18 cellular contexts compared by ENCODE assay signal in the genomic region with DNA sequence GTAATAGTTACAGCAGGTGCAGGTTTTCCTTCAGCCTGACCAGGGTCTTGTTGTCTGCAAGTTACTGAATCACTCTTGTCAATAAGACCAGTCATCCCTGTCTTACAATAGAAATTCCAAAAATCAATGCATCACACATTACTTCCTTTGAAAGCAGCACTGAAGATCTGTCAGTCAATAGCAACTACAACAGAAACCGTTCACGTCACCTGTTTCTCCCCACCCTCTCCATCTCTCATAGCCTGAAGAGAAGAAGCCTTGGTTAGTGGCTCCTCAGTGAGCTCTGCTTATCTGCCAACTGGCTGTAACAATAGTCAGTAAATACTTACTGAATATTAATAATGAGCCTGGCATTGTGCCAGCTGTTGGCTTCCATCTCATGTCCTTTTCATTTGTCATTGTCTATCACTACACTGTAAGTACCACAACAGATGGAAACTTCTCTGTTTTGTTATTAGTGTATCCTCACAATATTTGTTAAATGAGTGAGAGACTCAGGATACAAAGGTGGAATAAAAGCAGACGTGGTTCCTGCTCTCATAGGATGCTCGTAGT.
A peak's percentile ranks its signal among the peaks of the same experiment; 100 is the strongest.
DNase-seq lines count a peak whose midpoint lies in the region; ATAC-seq and TF ChIP-seq lines count a peak whose summit lies in the region.
"Had no signal": no experiment of that assay in that cellular context is flagged by ENCODE, and none has a peak within 500 bp of the region (broad histone marks: within the 10 kb centered on the region; RNA-seq: fewer than 3 reads in every experiment).

No MANE protein-coding gene starts in this region.

- H3K9me3 Mint-ChIP-seq in nephron progenitor cell = peaks cover 15% of the 10 kb centered on the region

- DNase-seq in NCI-H146 (lab: John Stamatoyannopoulos, UW) (peak; percentile 4), NCI-H146 treated with DMSO at 0.1 percent for 48 hours (lab: John Stamatoyannopoulos, UW; ENCODE audit: unreplicated experiment) (no peak), epithelial cell of esophagus (ENCODE audit: low read depth) (peak; percentile 3), nephron progenitor cell (no peak), NCI-H2029 treated with DMSO at 0.1 percent for 48 hours (lab: John Stamatoyannopoulos, UW) (no peak)
- DNase-seq: activated CD8-positive, alpha-beta T cell treated with anti-CD3 and anti-CD28 coated beads, Interleukin-2, amount 10 ng/mL, durations not matched to agents 7 days and 5 days; effector CD4-positive, alpha-beta T cell; glutamatergic neuron; NCI-H2227 treated with DMSO at 0.1 percent for 48 hours; stomach; T-cell; upper lobe of right lung had no signal

- ATAC-seq in GM21619 (IDR thresholded peaks at IDR 0.05; ENCODE audit: unreplicated experiment) (peak; percentile 35), HG03469 (IDR thresholded peaks at IDR 0.05; ENCODE audit: unreplicated experiment) (peak; percentile 21), HG02798 (IDR thresholded peaks at IDR 0.05; ENCODE audit: poor library complexity, unreplicated experiment) (no peak)
- ATAC-seq: activated CD8-positive, alpha-beta T cell treated with anti-CD3 and anti-CD28 coated beads, Interleukin-2, amount 10 ng/mL, durations not matched to agents 7 days and 5 days; sciatic nerve; T-cell; upper lobe of right lung; WTC11 had no signal

- peaks cover 16% of the 10 kb centered on the region for H3K4me1 Mint-ChIP-seq in nephron progenitor cell

- no peak overlapping the region for H3K4me3 Mint-ChIP-seq in nephron progenitor cell
- H3K4me3 Mint-ChIP-seq: activated CD8-positive, alpha-beta T cell treated with anti-CD3 and anti-CD28 coated beads, Interleukin-2, amount 10 ng/mL, durations not matched to agents 7 days and 5 days; T-cell; WTC11 had no signal

- TF ChIP-seq CTCF in epithelial cell of esophagus (IDR thresholded peaks at IDR 0.05; ENCODE audit: insufficient read depth, low read depth, low read length, missing control alignments) (no peak), nephron progenitor cell (IDR thresholded peaks at IDR 0.05) (no peak)

- H3K4me3 ChIP-seq in epithelial cell of esophagus (ENCODE audit: low read length) = no peak overlapping the region
- H3K4me3 ChIP-seq: HAP-1, stomach, upper lobe of right lung had no signal

- no peaks in the 10 kb centered on the region for H3K27me3 Mint-ChIP-seq in nephron progenitor cell (ENCODE audit: low read depth, poor library complexity)

- no peaks in the 10 kb centered on the region for H3K36me3 Mint-ChIP-seq in nephron progenitor cell (ENCODE audit: low read depth)
- H3K36me3 Mint-ChIP-seq: T-cell had no signal

- no peak overlapping the region for H3K27ac Mint-ChIP-seq in nephron progenitor cell
- H3K27ac Mint-ChIP-seq: activated CD8-positive, alpha-beta T cell treated with anti-CD3 and anti-CD28 coated beads, Interleukin-2, amount 10 ng/mL, durations not matched to agents 7 days and 5 days; T-cell; WTC11 had no signal

Comparison
In these comparisons a context has a peak if more than half of its experiments do, and no peak if none do; other contexts are left out.
1. DNase-seq: peak in NCI-H146 (single experiment) and epithelial cell of esophagus (single experiment); none in NCI-H146 treated with DMSO at 0.1 percent for 48 hours (single experiment), nephron progenitor cell (single experiment) and NCI-H2029 treated with DMSO at 0.1 percent for 48 hours (single experiment).